Comparison of ENCODE assay signal across 1 cellular context in the genomic region with DNA sequence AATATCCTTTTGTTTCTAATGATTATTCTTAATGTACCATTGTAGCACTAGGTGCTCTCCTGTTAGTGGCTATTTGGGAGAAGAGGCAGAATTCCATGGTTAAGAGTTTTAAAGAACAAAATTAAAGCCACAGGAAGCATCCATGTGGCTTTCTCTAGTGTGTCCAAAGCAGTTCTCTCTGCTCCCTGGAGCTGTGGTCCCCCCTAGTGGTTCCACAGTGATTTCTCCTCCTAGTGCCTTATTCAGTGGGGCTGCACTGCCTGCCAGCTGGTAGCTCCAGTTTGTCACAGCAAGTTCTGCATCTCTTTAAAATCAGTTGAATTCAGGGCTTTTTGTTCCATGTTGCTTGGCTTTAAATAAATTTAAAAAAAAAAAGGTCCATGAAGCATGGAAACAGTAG.
TF ChIP-seq lines count a peak whose summit lies in the region.

No MANE protein-coding gene starts in this region.

TF ChIP-seq in HepG2, 621 proteins besides CTCF, POLR2A, EP300 and RAD21:
- TF ChIP-seq HNF4A (CRISPR knock-in tag; IDR thresholded peaks at IDR 0.05) (no peak), STAG1 (CRISPR knock-in tag; IDR thresholded peaks at IDR 0.05) (peak; percentile 67)
